8 cellular contexts compared by ENCODE assay signal in the genomic region with DNA sequence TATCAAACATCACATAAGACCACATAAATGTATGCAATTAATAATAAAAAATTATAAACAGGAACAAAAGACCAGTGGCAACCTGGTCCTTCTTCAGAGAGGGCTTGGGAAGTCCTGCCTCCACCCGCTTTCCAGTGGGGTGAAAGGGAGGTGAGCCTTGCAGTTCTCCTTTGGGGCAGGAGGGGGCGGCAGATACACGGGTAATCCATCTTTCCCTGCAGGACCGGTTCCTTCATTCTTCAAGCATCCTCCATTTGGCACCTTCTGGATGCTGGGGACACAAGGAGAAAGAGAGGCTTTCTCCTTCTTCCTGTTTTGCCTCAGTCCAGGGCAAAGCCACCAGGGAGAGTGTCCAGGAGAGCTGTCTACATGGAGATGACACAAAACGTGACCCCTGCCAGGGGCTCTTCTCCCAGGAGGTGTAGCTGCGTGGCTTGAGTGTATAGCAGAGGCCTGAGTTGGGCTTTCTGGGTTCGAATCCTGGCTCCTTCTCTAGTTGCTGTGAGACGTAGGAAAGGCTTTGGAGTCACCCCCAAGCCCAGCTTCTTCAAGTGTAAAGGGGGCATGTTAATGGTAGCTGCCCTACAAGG. TPM values are rescaled to one million over a fixed set of nuclear protein-coding genes. Genes with fewer than 3 reads are reported as not detected.
DNase-seq lines count a peak whose midpoint lies in the region; ATAC-seq, FAIRE-seq and TF ChIP-seq lines count a peak whose summit lies in the region.

No MANE protein-coding gene starts in this region.

- WGBS in small intestine, 3 donors: 30 to 39% (median 34%) methylated on average over 8 of the region's 8 CpGs

- in situ Hi-C loops in astrocyte of the cerebellum (cut with HindIII; ENCODE audit: low sequenced_read_pairs): no loop called here

- ATAC-seq in HG02571 (IDR thresholded peaks at IDR 0.05; ENCODE audit: unreplicated experiment): no peak
- ATAC-seq in GM21360 (IDR thresholded peaks at IDR 0.05; ENCODE audit: unreplicated experiment): no peak

- peak; percentile 71 for TF ChIP-seq CTCF in GM12801 (IDR thresholded peaks at IDR 0.05; ENCODE audit: extremely low read depth, insufficient read length)
- TF ChIP-seq CTCF in astrocyte of the cerebellum (IDR thresholded peaks at IDR 0.05; ENCODE audit: low read depth, low read length, missing control alignments): peak; percentile 98

- H3K4me3 ChIP-seq in astrocyte of the cerebellum (ENCODE audit: low read depth, low read length) (no peak overlapping the region), small intestine (ENCODE audit: low read depth in 1 of 2, low read length in 2 of 2) (no peak overlapping the region)

- no peaks in the 10 kb centered on the region for H3K27me3 ChIP-seq in small intestine (ENCODE audit: control insufficient read depth in 2 of 2, insufficient read depth in 2 of 2, low read length in 2 of 2)

- no peaks in the 10 kb centered on the region for H3K4me1 ChIP-seq in small intestine (ENCODE audit: control insufficient read depth in 2 of 2, insufficient read depth in 1 of 2, low read depth in 1 of 2, low read length in 1 of 2)

- FAIRE-seq in small intestine (lab: Jason Lieb, UNC): no peak

- H3K27ac ChIP-seq in small intestine (ENCODE audit: low read depth in 1 of 2, low read length in 1 of 2): no peak overlapping the region

- peak; percentile 68 for DNase-seq in NCI-H1105 (lab: John Stamatoyannopoulos, UW)
- peak; percentile 74 for DNase-seq in T1000 (lab: John Stamatoyannopoulos, UW)
- peak; percentile 61 for DNase-seq in astrocyte of the cerebellum (ENCODE audit: low read depth)
- DNase-seq in hippocampal formation (lab: John Stamatoyannopoulos, UW): peak; percentile 43 to 53
- DNase-seq in small intestine: peak; percentile 75

- H3K36me3 ChIP-seq in small intestine (ENCODE audit: control insufficient read depth in 2 of 2, insufficient read depth in 2 of 2, low read length in 2 of 2): no peaks in the 10 kb centered on the region

- no peaks in the 10 kb centered on the region for H3K9me3 ChIP-seq in small intestine (ENCODE audit: control insufficient read depth, low read depth)

RNA-seq across cellular contexts. Expression of a gene that starts 23.2 kb away (rescaled TPM):
- 1,000 to 10,000 TPM in 2 of 3 donors, 100 to 1,000 TPM in 1; 975 to 2,388 (median 1,802) TPM for polyA plus RNA-seq in small intestine
